Comparison of ENCODE assay signal across 27 cellular contexts in genomic region chr6:16196958-16197576, GRCh38. TPM values are rescaled to one million over a fixed set of nuclear protein-coding genes. Genes with fewer than 3 reads are reported as not detected.
DNase-seq lines count a peak whose midpoint lies in the region; ATAC-seq, FAIRE-seq and TF ChIP-seq lines count a peak whose summit lies in the region.
"Had no signal": no experiment of that assay in that cellular context is flagged by ENCODE, and none has a peak within 500 bp of the region (broad histone marks: within the 10 kb centered on the region; RNA-seq: fewer than 3 reads in every experiment).

No MANE protein-coding gene starts in this region.

- no peak overlapping the region for H2BK15ac ChIP-seq in H1 (ENCODE audit: low read length)

- DNase-seq in DMS53 (lab: John Stamatoyannopoulos, UW) (peak; percentile 45), DMS53 treated with DMSO at 0.1 percent for 48 hours (lab: John Stamatoyannopoulos, UW; ENCODE audit: unreplicated experiment) (no peak), NCI-H69 (lab: John Stamatoyannopoulos, UW) (peak; percentile 72), H1 (ENCODE audit: low read depth in 1 of 2, low spot score in 2 of 2) (no peak), testis (peak; percentile 50), pancreas (no peak), body of pancreas (no peak)
- DNase-seq: ACHN; BE2C; CD8-positive, alpha-beta memory T cell; DMS 273 treated with DMSO at 0.1 percent for 48 hours; DND-41; H7; Karpas-422; NCI-H1092 treated with DMSO at 0.1 percent for 48 hours; NCI-H1436; NCI-H1930; NCI-H2107; NCI-H446; NCI-H524 treated with DMSO at 0.1 percent for 48 hours; Peyer's patch; SIG-M5 had no signal

- no peak overlapping the region for H3K4ac ChIP-seq in H1 (replicated peaks; ENCODE audit: insufficient read length, low read depth, low read length)

- FAIRE-seq in H1 (lab: Jason Lieb, UNC) (no peak), pancreas (lab: Jason Lieb, UNC) (no peak)
- FAIRE-seq: GM12892 had no signal

- intact Hi-C loops in testis (cut with DNase I; ENCODE audit: low total_unique reads), result no loop called here
- intact Hi-C loops in pancreas (cut with DNase I), result no loop called here
- intact Hi-C loops in body of pancreas (cut with DNase I), result no loop called here

- no peak overlapping the region for H2BK12ac ChIP-seq in H1 (ENCODE audit: low read depth, low read length)

- ATAC-seq in HG02870 (IDR thresholded peaks at IDR 0.05; ENCODE audit: unreplicated experiment), result no peak
- ATAC-seq in pancreas, result no peak
- ATAC-seq in body of pancreas, result no peak

- H3K4me3 ChIP-seq in H1 (ENCODE audit: extremely low read depth in 1 of 4, insufficient read depth in 2 of 4, low read depth in 3 of 4, low read length in 4 of 4) (no peak overlapping the region), testis (peak overlapping the region; percentile 10 to 18), pancreas (no peak overlapping the region), body of pancreas (no peak overlapping the region)
- H3K4me3 ChIP-seq: Peyer's patch, SK-N-MC had no signal

- H3K79me2 ChIP-seq in H1 (ENCODE audit: control insufficient read depth in 1 of 2, insufficient read depth in 2 of 2, low read length in 2 of 2), result no peaks in the 10 kb centered on the region

- no peak for TF ChIP-seq POLR2A in H1 (IDR thresholded peaks at IDR 0.05; ENCODE audit: control extremely low read depth in 1 of 2, low read depth in 2 of 2, low read length in 2 of 2)
- no peak for TF ChIP-seq POLR2A in testis (IDR thresholded peaks at IDR 0.05)
- TF ChIP-seq POLR2A in body of pancreas (IDR thresholded peaks at IDR 0.05), result no peak

- TF ChIP-seq CTCF in H1 (IDR thresholded peaks at IDR 0.05; ENCODE audit: control extremely low read depth in 1 of 3, insufficient read depth in 1 of 3, low read depth in 1 of 3, low read length in 3 of 3), result no peak
- no peak for TF ChIP-seq CTCF in testis (IDR thresholded peaks at IDR 0.05)
- TF ChIP-seq CTCF in pancreas (IDR thresholded peaks at IDR 0.05), result no peak
- no peak for TF ChIP-seq CTCF in body of pancreas (IDR thresholded peaks at IDR 0.05)

- no peak overlapping the region for H2BK120ac ChIP-seq in H1 (replicated peaks; ENCODE audit: low read depth, low read length)

- no peak overlapping the region for H3K27ac ChIP-seq in H1 (ENCODE audit: low read depth, low read length)
- no peak overlapping the region for H3K27ac ChIP-seq in testis
- H3K27ac ChIP-seq in pancreas, result no peak overlapping the region
- H3K27ac ChIP-seq in body of pancreas, result no peak overlapping the region
- H3K27ac ChIP-seq: 22Rv1, HL-60, Peyer's patch, SK-N-MC had no signal

- H4K8ac ChIP-seq in H1 (ENCODE audit: extremely low read depth, insufficient read depth, low read length), result no peak overlapping the region

- peak overlapping the region; percentile 70; the same call in 1 of the 2 replicates for H2AFZ ChIP-seq in H1 (ENCODE audit: low read length)

- no peak overlapping the region for H4K91ac ChIP-seq in H1 (replicated peaks; ENCODE audit: insufficient read length, low read length)

- no peaks in the 10 kb centered on the region for H4K20me1 ChIP-seq in H1 (replicated peaks in 1 of 2; ENCODE audit: control insufficient read depth in 1 of 2, insufficient read depth in 2 of 2, low read length in 2 of 2)

- H3K14ac ChIP-seq in H1 (ENCODE audit: insufficient read length), result no peak overlapping the region

- no peak overlapping the region for H3K9ac ChIP-seq in H1 (replicated peaks in 1 of 4; ENCODE audit: extremely low read depth in 1 of 4, low read depth in 3 of 4, low read length in 3 of 4)

- H2BK5ac ChIP-seq in H1 (ENCODE audit: low read depth, low read length), result no peak overlapping the region

- no peak overlapping the region for H2BK20ac ChIP-seq in H1 (ENCODE audit: low read length)

- H3K23ac ChIP-seq in H1 (ENCODE audit: insufficient read length), result no peak overlapping the region

- no peak overlapping the region for H3K56ac ChIP-seq in H1 (replicated peaks; ENCODE audit: insufficient read length, low read depth, low read length)

- WGBS in H1 (ENCODE audit: extremely low coverage in 1 of 2, insufficient coverage in 1 of 2, insufficient read length in 1 of 2, insufficient replicate concordance in 2 of 2, low coverage in 1 of 2, low lambda C conversion rate in 2 of 2, missing lambda C conversion rate in 1 of 2), 2 experiments, result 98% methylated on average over 11 of the region's 19 CpGs; no CpG with 5 or more reads in 1 of the 2 experiments
- WGBS in testis, 2 donors, result 70 to 71% methylated on average over 19 of the region's 19 CpGs
- WGBS in pancreas, 2 donors, result 71 to 81% methylated on average over 16 to 19 of the region's 19 CpGs
- WGBS in body of pancreas, 2 donors, result 69 to 77% methylated on average over 11 to 13 of the region's 19 CpGs

- H3K79me1 ChIP-seq in H1 (ENCODE audit: low read depth, low read length), result no peaks in the 10 kb centered on the region

- no peak overlapping the region for H3K4me2 ChIP-seq in H1 (ENCODE audit: insufficient read depth in 1 of 2, low read depth in 2 of 2, low read length in 2 of 2)

- POLR2A ChIA-PET in H1 (lab: Charles Lee; ENCODE audit: partially characterized antibody), result interaction anchor here (0.7 to 1.4 kb wide), 3 partner anchors 9 to 275 kb away, joined by 3 to 4 read pairs (median 4); partner anchors contain the start of gene MYLIP

- no peaks in the 10 kb centered on the region for H3K23me2 ChIP-seq in H1 (ENCODE audit: low read depth, low read length)

- H3K9me3 ChIP-seq in H1 (ENCODE audit: insufficient read depth in 2 of 2, low read depth in 1 of 2, low read length in 1 of 2) (no peaks in the 10 kb centered on the region), testis (no peaks in the 10 kb centered on the region), pancreas (no peaks in the 10 kb centered on the region), body of pancreas (no peaks in the 10 kb centered on the region)
- H3K9me3 ChIP-seq: BE2C, Peyer's patch had no signal

- H3K4me1 ChIP-seq in H1 (replicated peaks in 1 of 4; ENCODE audit: control insufficient read depth in 3 of 4, insufficient read depth in 4 of 4, low read length in 3 of 4) (no peaks in the 10 kb centered on the region), testis (peaks cover 7% of the 10 kb centered on the region), pancreas (no peaks in the 10 kb centered on the region), body of pancreas (no peaks in the 10 kb centered on the region)
- H3K4me1 ChIP-seq: BE2C had no signal

- CTCF ChIA-PET in H1 (lab: Charles Lee; ENCODE audit: partially characterized antibody), result interaction anchor here (0.9 to 2.4 kb wide), 7 partner anchors 9 to 505 kb away, joined by 3 to 14 read pairs (median 7); no protein-coding TSS in a partner anchor

- no peaks in the 10 kb centered on the region for H3K36me3 ChIP-seq in H1 (ENCODE audit: control insufficient read depth in 2 of 4, insufficient read depth in 4 of 4, low read length in 3 of 4)
- H3K36me3 ChIP-seq in testis (ENCODE audit: low read depth, missing control alignments), result no peaks in the 10 kb centered on the region
- no peaks in the 10 kb centered on the region for H3K36me3 ChIP-seq in pancreas
- H3K36me3 ChIP-seq in body of pancreas (replicated peaks in 1 of 2; ENCODE audit: insufficient read depth in 1 of 2, low read depth in 2 of 2), result no peaks in the 10 kb centered on the region
- H3K36me3 ChIP-seq: BE2C, Peyer's patch had no signal

- H3K27me3 ChIP-seq in H1 (replicated peaks in 1 of 4; ENCODE audit: control insufficient read depth in 3 of 4, extremely low read depth in 1 of 4, insufficient read depth in 3 of 4, low read length in 3 of 4), result no peaks in the 10 kb centered on the region
- no peaks in the 10 kb centered on the region for H3K27me3 ChIP-seq in testis
- no peaks in the 10 kb centered on the region for H3K27me3 ChIP-seq in pancreas
- H3K27me3 ChIP-seq in body of pancreas, result no peaks in the 10 kb centered on the region
- H3K27me3 ChIP-seq: BE2C, Peyer's patch had no signal

- H4K5ac ChIP-seq in H1 (ENCODE audit: insufficient read length, low read depth, low read length), result no peak overlapping the region

- no peak overlapping the region for H3K18ac ChIP-seq in H1 (ENCODE audit: extremely low read depth, low read length)

- TF ChIP-seq RAD21 in H1 (IDR thresholded peaks at IDR 0.05 in 1 of 2, conservative IDR thresholded peaks at IDR 0.05 in 1 of 2; ENCODE audit: low read depth in 2 of 2, low read length in 2 of 2), result no peak

- TF ChIP-seq EP300 in H1 (IDR thresholded peaks at IDR 0.05; ENCODE audit: borderline replicate concordance in 1 of 2, low read depth in 2 of 2, low read length in 2 of 2), result no peak

- no peak overlapping the region for H2AK5ac ChIP-seq in H1 (ENCODE audit: low read depth, low read length)

TF ChIP-seq in H1, 55 proteins besides CTCF, POLR2A, EP300 and RAD21:
- TF ChIP-seq SIX5 (IDR thresholded peaks at IDR 0.05; ENCODE audit: low read depth, low read length) (no peak), GABPA (IDR thresholded peaks at IDR 0.05; ENCODE audit: borderline replicate concordance, insufficient read depth, low read length) (no peak), BRCA1 (IDR thresholded peaks at IDR 0.05; ENCODE audit: low read depth, low read length) (no peak), CHD1 (IDR thresholded peaks at IDR 0.05; ENCODE audit: low read depth, low read length) (no peak)
TF ChIP-seq in H1: peak in this region for 0.

RNA-seq across cellular contexts. Expression of gene GMPR, which starts 41.3 kb away (rescaled TPM):
- total RNA-seq in H1 (2021; fragmentation: NEBNext Ultra II Directional; extraction: Animal tissue kit (Norgen Biotek cat#: 25700)), result 0.99 and 1.2 TPM in 2 replicates
- polyA plus RNA-seq in H1 (2011; rRNA removed), result 1.2 and 1.7 TPM in 2 replicates
- polyA plus RNA-seq in H1 (2011; cell fraction: cytosol; rRNA removed), result 1.1 TPM
- 0.90 TPM for polyA plus RNA-seq in H1 (2011; cell fraction: nucleus; rRNA removed)
- 1.1 to 1.8 TPM (median 1.3 TPM) in 4 replicates for polyA plus RNA-seq in H1 (2012, experiment 1 of 2)
- 0.94 TPM for polyA plus RNA-seq in H1 (2012, experiment 2 of 2)
- polyA plus RNA-seq in H1 (2013, experiment 1 of 2), result 2.0 TPM
- polyA plus RNA-seq in H1 (2013, experiment 2 of 2), result 1.9 TPM
- 0.24 and 0.57 TPM in 2 replicates for polyA minus RNA-seq in H1 (2011; rRNA and poly(A)+ RNA removed)
- not detected for polyA minus RNA-seq in H1 (2011; cell fraction: cytosol; rRNA and poly(A)+ RNA removed)
- polyA minus RNA-seq in H1 (2011; cell fraction: nucleus; rRNA and poly(A)+ RNA removed), result not detected
- 100 to 1,000 TPM; 164 to 215 TPM for total RNA-seq in testis
- 121 TPM for polyA plus RNA-seq in testis (ENCODE audit: insufficient read depth, low read depth, low replicate concordance)
- total RNA-seq in pancreas, result 10 to 100 TPM in 1 of 6 donors, 1 to 10 TPM in 5; 4.5 to 11.1 (median 5.6) TPM
- polyA plus RNA-seq in pancreas, result 10 to 100 TPM; 18.6 to 25.9 TPM
- 10 to 100 TPM in 1 of 2 donors, 1 to 10 TPM in 1; 7.9 to 14.0 TPM for total RNA-seq in body of pancreas

Comparison
In these comparisons a context has a peak if more than half of its experiments do, and no peak if none do; other contexts are left out.
1. DNase-seq: peak in DMS53 (single experiment), NCI-H69 (single experiment) and testis (single experiment); none in DMS53 treated with DMSO at 0.1 percent for 48 hours (single experiment), H1 (0 of 2), pancreas (0 of 6) and body of pancreas (0 of 4).
2. H3K4me3 ChIP-seq: peak in testis (2 of 2); none in H1 (0 of 4), pancreas (0 of 4) and body of pancreas (0 of 2).
3. RNA of gene GMPR, which starts 41.3 kb away (total RNA-seq): 164 to 215 TPM in testis; 7.9 to 14.0 TPM in body of pancreas, 4.5 to 11.1 TPM in pancreas and 0.99 to 1.2 TPM in H1; every median in the first group is over 10 times any median in the second.